Comparison of ENCODE assay signal across 8 cellular contexts in the genomic region with DNA sequence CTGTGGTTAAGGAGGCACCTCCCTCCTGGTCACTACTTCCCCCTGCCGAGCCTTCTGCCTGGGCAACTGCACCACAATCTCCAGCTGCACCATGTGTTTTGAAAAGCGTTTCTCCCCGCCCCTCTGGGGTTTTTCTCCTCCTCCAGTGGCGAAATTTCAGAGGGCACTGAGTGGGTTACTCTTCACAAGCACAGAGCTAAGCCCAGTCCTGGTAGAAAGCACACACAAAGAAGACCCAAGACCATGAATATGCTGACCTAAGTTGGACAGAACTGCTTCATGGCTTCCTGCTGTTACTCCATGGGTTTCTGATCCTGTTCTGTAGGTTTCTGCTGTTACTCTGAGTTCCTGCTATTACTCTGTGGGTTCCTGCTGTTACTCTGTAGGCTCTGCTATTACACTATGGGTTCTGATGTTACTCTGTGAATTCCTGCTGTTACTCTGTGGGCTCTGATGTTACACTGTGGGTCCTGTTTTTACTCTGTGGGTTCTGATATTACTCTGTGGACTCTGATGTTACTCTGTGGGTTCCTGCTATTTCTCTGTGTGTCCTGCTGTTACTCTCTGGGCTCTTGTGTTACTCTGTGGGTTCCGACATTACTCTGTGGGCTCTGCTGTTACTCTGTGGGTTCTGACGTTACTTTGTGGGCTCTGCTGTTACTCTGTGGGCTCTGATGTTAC.
DNase-seq lines count a peak whose midpoint lies in the region; ATAC-seq and TF ChIP-seq lines count a peak whose summit lies in the region.

No MANE protein-coding gene starts in this region.

- H3K27ac ChIP-seq in right cardiac atrium (ENCODE audit: low read length) (peak overlapping the region; percentile 99), transverse colon (peak overlapping the region; percentile 39 to 51 (median 49))

- no peak for TF ChIP-seq EP300 in transverse colon (IDR thresholded peaks at IDR 0.05; ENCODE audit: low read depth)

- WGBS in right cardiac atrium: 36% methylated on average over 6 of the region's 6 CpGs
- 29 to 82% methylated on average over 2 to 6 of the region's 6 CpGs for WGBS in transverse colon (ENCODE audit: low coverage in 1 of 2), 2 donors

- peak; percentile 58 for DNase-seq in EL
- peak; percentile 70 for DNase-seq in UCSD-AML1 (lab: John Stamatoyannopoulos, UW; ENCODE audit: unreplicated experiment)
- DNase-seq in right cardiac atrium: peak; percentile 58 to 83 (median 77)
- peak; percentile 64 for DNase-seq in transverse colon
- no peak for DNase-seq in GM13977 (ENCODE audit: low spot score)
- no peak for DNase-seq in 8988T
- DNase-seq in activated gamma-delta T cell (lab: John Stamatoyannopoulos, UW): no peak

- no peaks in the 10 kb centered on the region for H3K27me3 ChIP-seq in right cardiac atrium (ENCODE audit: control insufficient read depth, insufficient read depth)
- H3K27me3 ChIP-seq in transverse colon: peaks cover 7% of the 10 kb centered on the region

- H3K4me1 ChIP-seq in right cardiac atrium (ENCODE audit: control insufficient read depth, insufficient read depth, low read length): no peaks in the 10 kb centered on the region
- H3K4me1 ChIP-seq in transverse colon: peaks cover 0 to 23% (median 6%) of the 10 kb centered on the region in 4 donors

- TF ChIP-seq CTCF in transverse colon (IDR thresholded peaks at IDR 0.05): no peak
- no peak for TF ChIP-seq CTCF in GM13977 (IDR thresholded peaks at IDR 0.05; ENCODE audit: extremely low read depth, insufficient read depth, missing control alignments)

- no peak for TF ChIP-seq POLR2A in transverse colon (IDR thresholded peaks at IDR 0.05)

- no peaks in the 10 kb centered on the region for H3K36me3 ChIP-seq in transverse colon

- H3K9me3 ChIP-seq in right cardiac atrium (ENCODE audit: control insufficient read depth, low read length) (no peaks in the 10 kb centered on the region), transverse colon (no peaks in the 10 kb centered on the region)

- in situ Hi-C loops in transverse colon (cut with MboI; ENCODE audit: low pct_ligation_motif_present in 1 of 4, low pct_unique_long_range_greater_than_20kb in 1 of 4, low sequenced_read_pairs in 3 of 4) (no loop called here), GM13977 (cut with MboI; ENCODE audit: low pct_unique_long_range_greater_than_20kb, low sequenced_read_pairs, unreplicated experiment) (no loop called here)

- peak overlapping the region; percentile 75 for H3K4me3 ChIP-seq in right cardiac atrium (ENCODE audit: low read length)
- H3K4me3 ChIP-seq in transverse colon: no peak overlapping the region

- intact Hi-C loops in right cardiac atrium (cut with DNase I): no loop called here
- intact Hi-C loops in transverse colon (cut with DNase I; ENCODE audit: low total_unique reads): no loop called here

- peak; percentile 32 for ATAC-seq in HG03064 (IDR thresholded peaks at IDR 0.05; ENCODE audit: low read depth, unreplicated experiment)
- peak; percentile 58 to 66 for ATAC-seq in right cardiac atrium

Comparison
In these comparisons a context has a peak if more than half of its experiments do, and no peak if none do; other contexts are left out.
1. DNase-seq: peak in EL (single experiment), UCSD-AML1 (single experiment), right cardiac atrium (3 of 3) and transverse colon (single experiment); none in GM13977 (single experiment), 8988T (single experiment) and activated gamma-delta T cell (single experiment).